ENCODE assay signal across 8 cellular contexts in genomic region chr5:15013654-15014463, GRCh38.
DNase-seq lines count a peak whose midpoint lies in the region; ATAC-seq, FAIRE-seq and TF ChIP-seq lines count a peak whose summit lies in the region.

No MANE protein-coding gene starts in this region.

- peak; percentile 89 for FAIRE-seq in TTC549 (lab: Jason Lieb, UNC)
- peak; percentile 58 for FAIRE-seq in frontal cortex (lab: Jason Lieb, UNC)

- H3K9me3 Mint-ChIP-seq in progenitor cell of endocrine pancreas (ENCODE audit: low read depth) = no peaks in the 10 kb centered on the region
- H3K9me3 Mint-ChIP-seq in activated T-cell treated with anti-CD3 and anti-CD28 coated beads, Interleukin-2, amount 50 U/mL, for 72 hours = peaks cover 4% of the 10 kb centered on the region in 2 donors

- peaks cover 8 to 9% of the 10 kb centered on the region in 2 experiments for H3K4me1 ChIP-seq in HCT116 (ENCODE audit: control insufficient read depth in 1 of 2, insufficient read depth in 2 of 2, low read length in 2 of 2)

- peaks cover 7% of the 10 kb centered on the region for H3K4me1 Mint-ChIP-seq in progenitor cell of endocrine pancreas (ENCODE audit: low read depth)
- no peaks in the 10 kb centered on the region for H3K4me1 Mint-ChIP-seq in activated T-cell treated with anti-CD3 and anti-CD28 coated beads, Interleukin-2, amount 50 U/mL, for 72 hours (ENCODE audit: low read depth)

- RAD21 ChIA-PET in HCT116 (lab: Charles Lee; ENCODE audit: low non-redundant PET in 1 of 2, low total read pairs in 2 of 2, uncharacterized antibody in 2 of 2, unreplicated experiment in 2 of 2) = interaction anchor here in 1 of 2 experiments (1.0 kb wide), 1 partner anchor 328 kb away, joined by 4 read pairs; no protein-coding TSS in a partner anchor

- no peak overlapping the region for H2AFZ ChIP-seq in HCT116 (ENCODE audit: low read depth, low read length, poor library complexity, severe bottlenecking)

- CTCF ChIA-PET in HCT116 (lab: Charles Lee) = interaction anchor here (0.9 to 2.1 kb wide), 4 partner anchors 23 to 365 kb away, joined by 3 to 7 read pairs (median 5); no protein-coding TSS in a partner anchor

- no peaks in the 10 kb centered on the region for H3K36me3 ChIP-seq in HCT116 (ENCODE audit: control insufficient read depth in 1 of 2, insufficient read depth in 2 of 2, low read length in 2 of 2)

- H3K4me3 ChIP-seq in HCT116 (replicated peaks in 1 of 2; ENCODE audit: low read depth in 1 of 2, low read length in 2 of 2) = no peak overlapping the region

- no TSS peak for BruUV-seq in HCT116 (replicated peaks; lab: Mats Ljungman, UMichigan)

- no peak overlapping the region for H3K27ac Mint-ChIP-seq in progenitor cell of endocrine pancreas
- no peak overlapping the region for H3K27ac Mint-ChIP-seq in activated T-cell treated with anti-CD3 and anti-CD28 coated beads, Interleukin-2, amount 50 U/mL, for 72 hours

- H3K79me2 ChIP-seq in HCT116 (ENCODE audit: insufficient read depth, low read length) = no peaks in the 10 kb centered on the region

- peak; percentile 89 for ATAC-seq in HCT116
- ATAC-seq in activated T-cell treated with anti-CD3 and anti-CD28 coated beads, Interleukin-2, amount 50 U/mL, for 72 hours (replicated peaks in 1 of 2) = no peak

- H3K9ac ChIP-seq in HCT116 (ENCODE audit: low read length) = no peak overlapping the region

- H3K36me3 Mint-ChIP-seq in progenitor cell of endocrine pancreas (ENCODE audit: insufficient read depth) = peaks cover 1% of the 10 kb centered on the region
- H3K36me3 Mint-ChIP-seq in activated T-cell treated with anti-CD3 and anti-CD28 coated beads, Interleukin-2, amount 50 U/mL, for 72 hours (ENCODE audit: insufficient read depth in 2 of 2) = peaks cover 0 to 6% of the 10 kb centered on the region in 2 donors

- POLR2A ChIA-PET in HCT116 (lab: Charles Lee) = no interaction called here

- H3K27me3 ChIP-seq in HCT116 (ENCODE audit: insufficient read depth, low read length) = peaks cover 7% of the 10 kb centered on the region; the same call in 1 of the 2 replicates

- H3K4me3 Mint-ChIP-seq in progenitor cell of endocrine pancreas (ENCODE audit: low read depth) = no peak overlapping the region
- no peak overlapping the region for H3K4me3 Mint-ChIP-seq in activated T-cell treated with anti-CD3 and anti-CD28 coated beads, Interleukin-2, amount 50 U/mL, for 72 hours

- DNase-seq in DMS53 (lab: John Stamatoyannopoulos, UW) (peak; percentile 89), HCT116 (ENCODE audit: low read depth, low spot score) (peak; percentile 58), NCI-H1694 treated with DMSO at 0.1 percent for 48 hours (lab: John Stamatoyannopoulos, UW) (peak; percentile 76), frontal cortex (ENCODE audit: low spot score in 2 of 2) (peak; percentile 19 to 49), progenitor cell of endocrine pancreas (ENCODE audit: low spot score, unreplicated experiment) (no peak)
- DNase-seq in activated T-cell treated with anti-CD3 and anti-CD28 coated beads, Interleukin-2, amount 50 U/mL, for 72 hours = no peak
- no peak for DNase-seq in stimulated activated CD4-positive, alpha-beta T cell treated with anti-CD3 and anti-CD28 coated beads, Interleukin-4, amount 100 ng/mL, for 1 hour

- peak; percentile 78 for TF ChIP-seq RAD21 in HCT116 (IDR thresholded peaks at IDR 0.05; ENCODE audit: low read depth)

- no peaks in the 10 kb centered on the region for H3K9me2 ChIP-seq in HCT116 (ENCODE audit: insufficient read depth)

- no peak overlapping the region for H3K4me2 ChIP-seq in HCT116 (ENCODE audit: low read length)

- H3K27me3 Mint-ChIP-seq in progenitor cell of endocrine pancreas = no peaks in the 10 kb centered on the region
- H3K27me3 Mint-ChIP-seq in activated T-cell treated with anti-CD3 and anti-CD28 coated beads, Interleukin-2, amount 50 U/mL, for 72 hours (ENCODE audit: low read depth) = peaks cover 4% of the 10 kb centered on the region

- intact Hi-C loops in HCT116 (cut with micrococcal nuclease) = loop anchor here (1.0 to 10.0 kb wide), 4 partner anchors 287 to 649 kb away; no protein-coding TSS in a partner anchor

- H3K9me3 ChIP-seq in HCT116 (ENCODE audit: control insufficient read depth in 1 of 2, insufficient read depth in 1 of 2, low read depth in 1 of 2, low read length in 2 of 2) = no peaks in the 10 kb centered on the region

- TF ChIP-seq POLR2A in HCT116 (IDR thresholded peaks at IDR 0.05; ENCODE audit: borderline replicate concordance, extremely low read depth, insufficient read depth, insufficient read length) = no peak

- no peak overlapping the region for H3K27ac ChIP-seq in HCT116 (ENCODE audit: low read depth, low read length)

- TF ChIP-seq CTCF in HCT116 (IDR thresholded peaks at IDR 0.05 in 2 of 3, conservative IDR thresholded peaks at IDR 0.05 in 1 of 3; ENCODE audit: borderline replicate concordance in 1 of 3, insufficient read depth in 1 of 3, low read depth in 2 of 3, low read length in 2 of 3) = peak; percentile 56 to 75 (median 59); a peak in 5 of 6 replicates
- peak; percentile 74 for TF ChIP-seq CTCF in progenitor cell of endocrine pancreas (IDR thresholded peaks at IDR 0.05; ENCODE audit: unreplicated experiment)

- H4K20me1 ChIP-seq in HCT116 (ENCODE audit: insufficient read depth) = no peaks in the 10 kb centered on the region

TF ChIP-seq in HCT116, 20 proteins besides CTCF, POLR2A, EP300 and RAD21:
- TF ChIP-seq TCF7L2 (IDR thresholded peaks at IDR 0.05; ENCODE audit: borderline replicate concordance, extremely low read depth, insufficient read depth, insufficient read length) (no peak), ELF1 (IDR thresholded peaks at IDR 0.05; ENCODE audit: borderline replicate concordance, low read depth) (no peak), REST (IDR thresholded peaks at IDR 0.05; ENCODE audit: low read depth) (no peak), SRF (IDR thresholded peaks at IDR 0.05; ENCODE audit: low read depth) (no peak), EGR1 (IDR thresholded peaks at IDR 0.05; ENCODE audit: low read depth) (no peak), CEBPB (IDR thresholded peaks at IDR 0.05; ENCODE audit: low read depth) (no peak), ZBTB33 (IDR thresholded peaks at IDR 0.05; ENCODE audit: extremely low read depth, insufficient replicate concordance, low read length) (no peak), ATF3 (IDR thresholded peaks at IDR 0.05) (no peak), ZFX (IDR thresholded peaks at IDR 0.05) (no peak), CBX3 (IDR thresholded peaks at IDR 0.05; ENCODE audit: low read depth) (no peak)

Comparison
In these comparisons a context has a peak if more than half of its experiments do, and no peak if none do; other contexts are left out.
1. DNase-seq: peak in DMS53 (single experiment), HCT116 (single experiment), NCI-H1694 treated with DMSO at 0.1 percent for 48 hours (single experiment) and frontal cortex (2 of 2); none in progenitor cell of endocrine pancreas (single experiment), activated T-cell treated with anti-CD3 and anti-CD28 coated beads, Interleukin-2, amount 50 U/mL, for 72 hours (0 of 2) and stimulated activated CD4-positive, alpha-beta T cell treated with anti-CD3 and anti-CD28 coated beads, Interleukin-4, amount 100 ng/mL, for 1 hour (single experiment).